In genomic region chr19:21358768-21359451, GRCh38 we compare ENCODE assay signal across 8 cellular contexts. TPM values are rescaled to one million over a fixed set of nuclear protein-coding genes. Genes with fewer than 3 reads are reported as not detected.
DNase-seq lines count a peak whose midpoint lies in the region; ATAC-seq and TF ChIP-seq lines count a peak whose summit lies in the region.

ZNF738 (plus strand) TSS chr19:21359000; CDS start chr19:21359141, 141 bp downstream.

- H3K9me3 ChIP-seq in AG04450 (ENCODE audit: control insufficient read depth, insufficient read depth, low read length) (peaks cover 6% of the 10 kb centered on the region; the same call in 1 of the 2 replicates), colonic mucosa (no peaks in the 10 kb centered on the region)

- CTCF ChIA-PET in AG04450 (lab: Charles Lee), result no interaction called here
- CTCF ChIA-PET in activated CD4-positive, alpha-beta T cell treated with anti-CD3 and anti-CD28 coated beads for 36 hours (lab: Charles Lee), result interaction anchor here (0.6 kb wide), 1 partner anchor 92 kb away, joined by 4 read pairs; no protein-coding TSS in a partner anchor

- no peaks in the 10 kb centered on the region for H3K27me3 Mint-ChIP-seq in activated CD4-positive, alpha-beta T cell treated with anti-CD3 and anti-CD28 coated beads for 36 hours

- DNase-seq in AG04450 (ENCODE audit: low read depth, low spot score) (peak; percentile 84), NCI-H226 (peak; percentile 81), colonic mucosa (peak; percentile 95), kidney tubule cell (ENCODE audit: low spot score) (peak; percentile 95)
- peak; percentile 94 for DNase-seq in activated CD4-positive, alpha-beta T cell treated with anti-CD3 and anti-CD28 coated beads for 36 hours
- peak; percentile 53 to 58 for DNase-seq in stimulated activated CD4-positive, alpha-beta T cell treated with anti-CD3 and anti-CD28 coated beads, Interleukin-1b, Interleukin-23, amount 100 ng/mL, for 1 hour (ENCODE audit: low read depth in 2 of 2)

- H3K36me3 ChIP-seq in colonic mucosa, result no peaks in the 10 kb centered on the region

- intact Hi-C loops in activated CD4-positive, alpha-beta T cell treated with anti-CD3 and anti-CD28 coated beads for 36 hours (cut with DNase I, micrococcal nuclease), result loop anchor here (1.0 to 2.0 kb wide), 8 partner anchors 30 to 698 kb away; partner anchors contain the start of genes ZNF493 (in 2 of the 2), ZNF708 (in 2 of the 2), ZNF429 (in 1 of the 2) and ZNF626 (in 1 of the 2)
- intact Hi-C loops in colonic mucosa (cut with DNase I), result no loop called here

- ATAC-seq in GM18873 (IDR thresholded peaks at IDR 0.05; ENCODE audit: low FRiP score, unreplicated experiment) (peak; percentile 90), HG03135 (IDR thresholded peaks at IDR 0.05; ENCODE audit: unreplicated experiment) (peak; percentile 93)
- ATAC-seq in activated CD4-positive, alpha-beta T cell treated with anti-CD3 and anti-CD28 coated beads for 36 hours, result peak; percentile 98

- peak within 1 kb of the TSS; percentile 99 for H3K4me3 Mint-ChIP-seq in activated CD4-positive, alpha-beta T cell treated with anti-CD3 and anti-CD28 coated beads for 36 hours

- peak within 1 kb of the TSS; percentile 99 for H3K27ac Mint-ChIP-seq in activated CD4-positive, alpha-beta T cell treated with anti-CD3 and anti-CD28 coated beads for 36 hours

- peaks cover 10% of the 10 kb centered on the region for H3K4me1 Mint-ChIP-seq in activated CD4-positive, alpha-beta T cell treated with anti-CD3 and anti-CD28 coated beads for 36 hours

- peaks cover 31% of the 10 kb centered on the region for H3K36me3 Mint-ChIP-seq in activated CD4-positive, alpha-beta T cell treated with anti-CD3 and anti-CD28 coated beads for 36 hours (ENCODE audit: low read depth)

- peak within 1 kb of the TSS; percentile 88 for H3K4me3 ChIP-seq in AG04450 (ENCODE audit: low read depth, low read length)
- peak within 1 kb of the TSS; percentile 50 for H3K4me3 ChIP-seq in colonic mucosa

- H3K9me3 Mint-ChIP-seq in activated CD4-positive, alpha-beta T cell treated with anti-CD3 and anti-CD28 coated beads for 36 hours (ENCODE audit: low read depth), result no peaks in the 10 kb centered on the region

- peak within 1 kb of the TSS; percentile 71 to 78 for H3K9ac ChIP-seq in colonic mucosa (ENCODE audit: low read depth in 2 of 2, low read length in 2 of 2)

- H3K27me3 ChIP-seq in AG04450 (ENCODE audit: control insufficient read depth, insufficient read depth, low read length), result no peaks in the 10 kb centered on the region
- H3K27me3 ChIP-seq in colonic mucosa, result no peaks in the 10 kb centered on the region

- no peak for TF ChIP-seq CTCF in AG04450 (IDR thresholded peaks at IDR 0.05; ENCODE audit: low read depth, low read length)
- no peak for TF ChIP-seq CTCF in colonic mucosa (IDR thresholded peaks at IDR 0.05)

- H3K27ac ChIP-seq in AG04450 (ENCODE audit: low read depth, low read length) (peak within 1 kb of the TSS; percentile 91), colonic mucosa (peak within 1 kb of the TSS; percentile 68)

- POLR2A ChIA-PET in AG04450 (lab: Yijun Ruan, JAX), result interaction anchor here (1.5 to 2.2 kb wide), 2 partner anchors 30 to 38 kb away, joined by 7 to 25 read pairs; partner anchors contain the start of genes ZNF493 and ZNF708
- POLR2A ChIA-PET in activated CD4-positive, alpha-beta T cell treated with anti-CD3 and anti-CD28 coated beads for 36 hours (lab: Charles Lee), result interaction anchor here (1.1 kb wide), 1 partner anchor 30 kb away, joined by 4 read pairs; the partner anchor contains the start of gene ZNF708

- no peaks in the 10 kb centered on the region for H3K4me1 ChIP-seq in colonic mucosa

RNA-seq across cellular contexts. Expression of gene ZNF738, which starts in this region (rescaled TPM):
- 5.3 and 8.2 TPM in 2 replicates for polyA plus RNA-seq in AG04450 (2011; rRNA removed)
- polyA minus RNA-seq in AG04450 (2011; rRNA and poly(A)+ RNA removed), result 4.0 and 4.1 TPM in 2 replicates
- total RNA-seq in activated CD4-positive, alpha-beta T cell treated with anti-CD3 and anti-CD28 coated beads for 36 hours, result 10 to 100 TPM; 15.8 to 19.5 TPM
- 1 to 10 TPM; 4.5 to 8.7 TPM for total RNA-seq in colonic mucosa

Comparison
In these comparisons a context has a peak if more than half of its experiments do, and no peak if none do; other contexts are left out.
1. Peak in every context shown above with its lines: DNase-seq, ATAC-seq, H3K4me3 ChIP-seq and H3K27ac ChIP-seq.